ENCODE assay signal across 8 cellular contexts in the genomic region with DNA sequence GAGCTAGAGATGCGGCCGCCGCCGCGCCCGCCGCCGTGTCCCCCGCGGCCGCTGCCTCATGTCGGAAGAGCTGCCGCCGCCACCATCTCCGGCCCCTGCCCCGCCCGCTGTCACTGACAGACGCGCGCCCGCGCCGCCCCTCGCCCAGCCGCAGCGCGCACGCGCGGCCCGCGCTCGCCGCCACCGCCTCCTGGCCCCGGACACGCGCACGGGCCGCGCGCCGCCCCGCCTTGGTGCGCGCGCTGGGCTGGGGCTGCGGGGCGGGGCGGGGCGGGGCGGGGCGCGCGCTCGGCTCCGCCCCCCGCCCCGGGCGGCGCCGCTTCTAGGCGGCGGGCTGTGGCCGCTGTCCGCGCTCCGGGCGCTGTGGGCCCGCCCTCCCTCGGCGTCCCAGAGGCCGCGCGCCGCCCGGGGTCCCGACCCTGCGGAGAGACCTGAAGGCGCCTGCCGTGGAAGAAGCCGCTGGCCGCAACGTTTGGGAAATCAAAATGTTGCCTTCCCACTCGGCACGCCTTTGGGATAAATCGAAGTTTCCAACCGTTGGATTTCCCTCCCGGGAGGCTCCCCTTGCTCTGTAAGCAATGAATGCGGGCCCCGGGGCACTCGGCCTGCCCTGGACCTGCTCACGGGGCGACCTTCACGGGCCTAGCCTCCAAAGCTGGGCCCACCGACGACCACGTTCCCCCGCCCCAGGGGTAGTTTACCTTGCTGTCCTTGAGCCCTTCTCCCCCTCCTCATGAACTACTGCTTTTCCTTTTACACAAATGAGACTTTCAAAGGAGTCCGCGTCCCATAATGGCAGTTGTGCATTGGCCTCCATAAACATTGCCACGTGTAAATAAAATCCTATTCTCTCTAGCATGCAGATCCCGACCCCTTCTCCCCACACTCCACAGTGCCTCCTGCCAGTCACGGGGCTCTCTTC. TPM values are rescaled to one million over a fixed set of nuclear protein-coding genes. Genes with fewer than 3 reads are reported as not detected.
A peak's percentile ranks its signal among the peaks of the same experiment; 100 is the strongest.
DNase-seq lines count a peak whose midpoint lies in the region; ATAC-seq and TF ChIP-seq lines count a peak whose summit lies in the region.

Gene ADCY9 (minus strand): TSS at position 115 of the 922 bp plus-strand sequence. CDS start 1,000 bp downstream, outside the sequence.

- H3K36me3 ChIP-seq in colonic mucosa, result no peaks in the 10 kb centered on the region

- H3K4me3 Mint-ChIP-seq in HFFc6, result peak within 1 kb of the TSS; percentile 91
- H3K4me3 Mint-ChIP-seq in activated CD4-positive, alpha-beta T cell treated with anti-CD3 and anti-CD28 coated beads, Interleukin-2, amount 10 ng/mL, durations not matched to agents 24 days and 14 days, result peak within 1 kb of the TSS; percentile 84

- H3K27ac ChIP-seq in colonic mucosa, result peak within 1 kb of the TSS; percentile 47
- peak within 1 kb of the TSS; percentile 64 for H3K27ac ChIP-seq in layer of hippocampus (ENCODE audit: low read depth, low read length)

- TF ChIP-seq CTCF in HFFc6 (IDR thresholded peaks at IDR 0.05) (no peak), colonic mucosa (IDR thresholded peaks at IDR 0.05) (no peak)

- no peak for ATAC-seq in GM19455 (IDR thresholded peaks at IDR 0.05; ENCODE audit: unreplicated experiment)

- H3K9me3 Mint-ChIP-seq in HFFc6, result no peaks in the 10 kb centered on the region
- H3K9me3 Mint-ChIP-seq in activated CD4-positive, alpha-beta T cell treated with anti-CD3 and anti-CD28 coated beads, Interleukin-2, amount 10 ng/mL, durations not matched to agents 24 days and 14 days, result no peaks in the 10 kb centered on the region

- H3K4me1 Mint-ChIP-seq in HFFc6 (ENCODE audit: low read depth), result peaks cover 42% of the 10 kb centered on the region
- H3K4me1 Mint-ChIP-seq in activated CD4-positive, alpha-beta T cell treated with anti-CD3 and anti-CD28 coated beads, Interleukin-2, amount 10 ng/mL, durations not matched to agents 24 days and 14 days, result peaks cover 36% of the 10 kb centered on the region

- peaks cover 8% of the 10 kb centered on the region for H3K4me1 ChIP-seq in colonic mucosa

- H3K36me3 Mint-ChIP-seq in HFFc6 (ENCODE audit: low read depth), result peaks cover 17% of the 10 kb centered on the region
- H3K36me3 Mint-ChIP-seq in activated CD4-positive, alpha-beta T cell treated with anti-CD3 and anti-CD28 coated beads, Interleukin-2, amount 10 ng/mL, durations not matched to agents 24 days and 14 days (ENCODE audit: low read depth), result peaks cover 16% of the 10 kb centered on the region

- H3K27me3 Mint-ChIP-seq in HFFc6 (ENCODE audit: insufficient read depth), result no peaks in the 10 kb centered on the region
- peaks cover 11% of the 10 kb centered on the region for H3K27me3 Mint-ChIP-seq in activated CD4-positive, alpha-beta T cell treated with anti-CD3 and anti-CD28 coated beads, Interleukin-2, amount 10 ng/mL, durations not matched to agents 24 days and 14 days

- no peaks in the 10 kb centered on the region for H3K27me3 ChIP-seq in colonic mucosa
- H3K27me3 ChIP-seq in layer of hippocampus (ENCODE audit: control insufficient read depth, insufficient read depth, low read length), result no peaks in the 10 kb centered on the region

- H3K9ac ChIP-seq in colonic mucosa (ENCODE audit: low read depth in 2 of 2, low read length in 2 of 2), result peak within 1 kb of the TSS; percentile 71 to 81

- DNase-seq in G401 (ENCODE audit: low spot score) (peak; percentile 67), HFFc6 (peak; percentile 38), NCI-H1930 (lab: John Stamatoyannopoulos, UW) (peak; percentile 54 to 90), colonic mucosa (peak; percentile 73)
- peak; percentile 96 for DNase-seq in activated CD4-positive, alpha-beta T cell treated with anti-CD3 and anti-CD28 coated beads, Interleukin-2, amount 10 ng/mL, durations not matched to agents 24 days and 14 days
- peak; percentile 35 to 56 for DNase-seq in stimulated activated CD4-positive, alpha-beta T cell treated with anti-CD3 and anti-CD28 coated beads, Interleukin-15, amount 100 ng/mL, for 48 hours (ENCODE audit: low read depth in 2 of 2)

- H3K9me3 ChIP-seq in colonic mucosa, result no peaks in the 10 kb centered on the region

- peak within 1 kb of the TSS; percentile 66 for H3K27ac Mint-ChIP-seq in HFFc6
- H3K27ac Mint-ChIP-seq in activated CD4-positive, alpha-beta T cell treated with anti-CD3 and anti-CD28 coated beads, Interleukin-2, amount 10 ng/mL, durations not matched to agents 24 days and 14 days, result peak within 1 kb of the TSS; percentile 73

- H3K4me3 ChIP-seq in colonic mucosa, result peak within 1 kb of the TSS; percentile 59

- intact Hi-C loops in activated CD4-positive, alpha-beta T cell treated with anti-CD3 and anti-CD28 coated beads, Interleukin-2, amount 10 ng/mL, durations not matched to agents 24 days and 14 days (cut with micrococcal nuclease), result loop anchor here (2.0 to 10.0 kb wide), 3 partner anchors 68 to 152 kb away; no protein-coding TSS in a partner anchor
- intact Hi-C loops in colonic mucosa (cut with DNase I), result loop anchor here (10.0 kb wide), 1 partner anchor 132 kb away; no protein-coding TSS in a partner anchor

- in situ Hi-C loops in G401 (cut with HindIII; ENCODE audit: low sequenced_read_pairs), result no loop called here

RNA-seq across cellular contexts. Expression of gene ADCY9, which starts in this region (rescaled TPM):
- total RNA-seq in G401 (2014; rRNA removed; shearing (Covaris generic)), result 2.6 and 8.9 TPM in 2 replicates
- total RNA-seq in HFFc6 (2021; fragmentation: NEBNext Ultra II Directional; extraction: Animal tissue kit (Norgen Biotek cat#: 25700)), result 10 to 100 TPM; 20.8 to 24.8 (median 22.6) TPM
- 8.9 and 9.6 TPM in 2 replicates for total RNA-seq in activated CD4-positive, alpha-beta T cell treated with anti-CD3 and anti-CD28 coated beads, Interleukin-2, amount 10 ng/mL, durations not matched to agents 24 days and 14 days
- total RNA-seq in colonic mucosa, result 10 to 100 TPM; 23.8 to 25.6 TPM

Comparison
In these comparisons a context has a peak if more than half of its experiments do, and no peak if none do; other contexts are left out.
1. DNase-seq: peak in every context shown above with its lines; median percentile 96 in activated CD4-positive, alpha-beta T cell treated with anti-CD3 and anti-CD28 coated beads, Interleukin-2, amount 10 ng/mL, durations not matched to agents 24 days and 14 days; 73 in colonic mucosa; 72 in NCI-H1930; 67 in G401; 46 in stimulated activated CD4-positive, alpha-beta T cell treated with anti-CD3 and anti-CD28 coated beads, Interleukin-15, amount 100 ng/mL, for 48 hours; 38 in HFFc6.